Comparison of ENCODE assay signal across 23 cellular contexts in genomic region chr4:108725457-108725856, GRCh38. TPM values are rescaled to one million over a fixed set of nuclear protein-coding genes. Genes with fewer than 3 reads are reported as not detected.
DNase-seq lines count a peak whose midpoint lies in the region; ATAC-seq, FAIRE-seq and TF ChIP-seq lines count a peak whose summit lies in the region.
"Had no signal": no experiment of that assay in that cellular context is flagged by ENCODE, and none has a peak within 500 bp of the region (broad histone marks: within the 10 kb centered on the region; RNA-seq: fewer than 3 reads in every experiment).

No MANE protein-coding gene starts in this region.

- H3K9me3 ChIP-seq in HepG2 (ENCODE audit: low read length) (peaks cover 31% of the 10 kb centered on the region), right lobe of liver (peaks cover 0 to 6% (median 0%) of the 10 kb centered on the region in 4 donors), endodermal cell (ENCODE audit: control insufficient read depth, low read length) (peaks cover 63% of the 10 kb centered on the region), neuronal stem cell (replicated peaks in 1 of 2; ENCODE audit: control insufficient read depth in 2 of 2, insufficient read depth in 1 of 2, low read depth in 1 of 2, low read length in 2 of 2) (no peaks in the 10 kb centered on the region)

- H3K36me3 ChIP-seq in HepG2 (replicated peaks in 1 of 2; ENCODE audit: control insufficient read depth in 1 of 2, insufficient read depth in 2 of 2, low read length in 2 of 2) (no peaks in the 10 kb centered on the region), right lobe of liver (no peaks in the 10 kb centered on the region), endodermal cell (ENCODE audit: control insufficient read depth, insufficient read depth, low read length) (no peaks in the 10 kb centered on the region), neuronal stem cell (replicated peaks in 1 of 2; ENCODE audit: control insufficient read depth in 2 of 2, insufficient read depth in 2 of 2, low read length in 2 of 2) (no peaks in the 10 kb centered on the region)
- H3K36me3 ChIP-seq: BLaER1 treated with 17β-estradiol and CSF1 and Interleukin-3, amounts not matched to agents 10 nM and 100 nM had no signal

- BruUV-seq in HepG2 (replicated peaks; lab: Mats Ljungman, UMichigan) = no TSS peak

- CTCF ChIA-PET in HepG2 (lab: Yijun Ruan, JAX; ENCODE audit: low intra/inter-chr PET ratio, low total read pairs) = no interaction called here

- H2AFZ ChIP-seq in HepG2 (ENCODE audit: low read length) (no peak overlapping the region), neuronal stem cell (ENCODE audit: low read length) (no peak overlapping the region)

- H3K4me1 ChIP-seq in HepG2 (ENCODE audit: insufficient read depth, low read length) = peaks cover 8% of the 10 kb centered on the region
- H3K4me1 ChIP-seq in right lobe of liver = peaks cover 0 to 6% (median 0%) of the 10 kb centered on the region in 4 donors
- no peaks in the 10 kb centered on the region for H3K4me1 ChIP-seq in endodermal cell (ENCODE audit: control insufficient read depth, insufficient read depth, low read length)
- H3K4me1 ChIP-seq in neuronal stem cell (ENCODE audit: control insufficient read depth in 2 of 2, insufficient read depth in 1 of 2, low read depth in 1 of 2, low read length in 2 of 2) = no peaks in the 10 kb centered on the region
- H3K4me1 ChIP-seq: BLaER1 treated with 17β-estradiol and CSF1 and Interleukin-3, amounts not matched to agents 10 nM and 100 nM had no signal

- no peak for TF ChIP-seq CTCF in HepG2 (CRISPR knock-in tag; IDR thresholded peaks at IDR 0.05)
- TF ChIP-seq CTCF in right lobe of liver (IDR thresholded peaks at IDR 0.05) = no peak
- TF ChIP-seq CTCF in endodermal cell (conservative IDR thresholded peaks at IDR 0.05) = no peak

- no peaks in the 10 kb centered on the region for H3K27me3 Mint-ChIP-seq in endodermal cell (ENCODE audit: insufficient read depth)

- peaks cover 5% of the 10 kb centered on the region for H3K36me3 Mint-ChIP-seq in endodermal cell (ENCODE audit: low read depth)

- no peak for FAIRE-seq in HepG2 (lab: Jason Lieb, UNC)
- no peak for FAIRE-seq in urothelium cell line (lab: Jason Lieb, UNC)
- FAIRE-seq: A204.1, H54 had no signal

- no peaks in the 10 kb centered on the region for H3K79me2 ChIP-seq in HepG2 (ENCODE audit: insufficient read depth, low read length)

- ATAC-seq in HepG2 = no peak
- no peak for ATAC-seq in right lobe of liver
- no peak for ATAC-seq in HG03045 (IDR thresholded peaks at IDR 0.05; ENCODE audit: unreplicated experiment)
- no peak for ATAC-seq in Right ventricle myocardium superior (ENCODE audit: poor library complexity)
- ATAC-seq: CD8-positive, alpha-beta T cell had no signal

- H4K91ac ChIP-seq in neuronal stem cell (ENCODE audit: low read depth, low read length, poor library complexity) = no peak overlapping the region

- H3K9ac ChIP-seq in HepG2 (ENCODE audit: insufficient read depth, low read depth, low read length) = no peak overlapping the region
- no peak overlapping the region for H3K9ac ChIP-seq in endodermal cell (ENCODE audit: extremely low read depth, low read length, poor library complexity, severe bottlenecking)
- H3K9ac ChIP-seq in neuronal stem cell (ENCODE audit: low read depth, low read length, poor library complexity) = no peak overlapping the region
- H3K9ac ChIP-seq: BLaER1 treated with 17β-estradiol and CSF1 and Interleukin-3, amounts not matched to agents 10 nM and 100 nM had no signal

- no peak overlapping the region for H3K27ac ChIP-seq in HepG2 (ENCODE audit: extremely low read length, insufficient read depth, low read length)
- no peak overlapping the region for H3K27ac ChIP-seq in right lobe of liver
- no peak overlapping the region for H3K27ac ChIP-seq in endodermal cell (ENCODE audit: low read depth, low read length)
- H3K27ac ChIP-seq in neuronal stem cell (replicated peaks; ENCODE audit: low read length) = no peak overlapping the region
- H3K27ac ChIP-seq: BLaER1 treated with 17β-estradiol and CSF1 and Interleukin-3, amounts not matched to agents 10 nM and 100 nM had no signal

- TF ChIP-seq RAD21 in HepG2 (CRISPR knock-in tag; IDR thresholded peaks at IDR 0.05) = no peak

- 9% methylated on average over 1 of the region's 1 CpG for WGBS in HepG2 (ENCODE audit: low lambda C conversion rate)
- 44% methylated on average over 1 of the region's 1 CpG for WGBS in right lobe of liver (ENCODE audit: insufficient coverage, low coverage, low lambda C conversion rate, missing lambda C conversion rate)
- 71% methylated on average over 1 of the region's 1 CpG; no CpG with 5 or more reads in 1 of the 2 experiments for WGBS in endodermal cell (ENCODE audit: insufficient coverage in 1 of 2, insufficient read length in 1 of 2), 2 experiments
- WGBS in neuronal stem cell (ENCODE audit: extremely low coverage in 2 of 2, insufficient read length in 2 of 2, insufficient replicate concordance in 1 of 2), 2 donors = no CpG with 5 or more reads among the region's 1 CpG

- H3K4me3 ChIP-seq in HepG2 (replicated peaks in 1 of 3; ENCODE audit: insufficient read depth in 1 of 3, low read depth in 2 of 3, low read length in 3 of 3) = no peak overlapping the region
- H3K4me3 ChIP-seq in right lobe of liver = no peak overlapping the region
- H3K4me3 ChIP-seq in endodermal cell (ENCODE audit: low read length) = peak overlapping the region; percentile 41
- no peak overlapping the region for H3K4me3 ChIP-seq in neuronal stem cell (ENCODE audit: low read length in 2 of 2)
- H3K4me3 ChIP-seq: BLaER1 treated with 17β-estradiol and CSF1 and Interleukin-3, amounts not matched to agents 10 nM and 100 nM had no signal

- no peak overlapping the region for H2BK5ac ChIP-seq in neuronal stem cell (ENCODE audit: low read length)

- H3K9me3 Mint-ChIP-seq in endodermal cell = peaks cover 73% of the 10 kb centered on the region

- no peak overlapping the region for H3K23ac ChIP-seq in neuronal stem cell (ENCODE audit: low read depth, low read length, poor library complexity)

- no peak overlapping the region for H3K27ac Mint-ChIP-seq in endodermal cell
- H3K27ac Mint-ChIP-seq: CD8-positive, alpha-beta T cell; T-helper 1 cell treated with Interleukin-12 subunit alpha and Interleukin-12 subunit beta and Interleukin-4 antibody, amounts not matched to agents 30 μg/mL and 1 μg/mL, for 36 hours had no signal

- H3K4ac ChIP-seq in neuronal stem cell (ENCODE audit: low read length) = no peak overlapping the region

- TF ChIP-seq EP300 in HepG2 (IDR thresholded peaks at IDR 0.05; ENCODE audit: low read depth in 2 of 2, low read length in 2 of 2) (no peak), HepG2 (CRISPR knock-in tag; IDR thresholded peaks at IDR 0.05; ENCODE audit: borderline replicate concordance) (no peak)

- H3K18ac ChIP-seq in neuronal stem cell (ENCODE audit: low read length) = no peak overlapping the region

- in situ Hi-C loops in HepG2 (cut with HindIII; ENCODE audit: extremely low pct_ligation_motif_present, low pct_unique_long_range_greater_than_20kb) = no loop called here

- no peak for TF ChIP-seq POLR2A in HepG2 (IDR thresholded peaks at IDR 0.05; ENCODE audit: insufficient read depth in 1 of 2, low read depth in 2 of 2, low read length in 2 of 2)
- no peak for TF ChIP-seq POLR2A in right lobe of liver (IDR thresholded peaks at IDR 0.05)

- no peak overlapping the region for H2BK15ac ChIP-seq in neuronal stem cell (ENCODE audit: low read length)

- no peak overlapping the region for H4K8ac ChIP-seq in neuronal stem cell (ENCODE audit: low read depth, low read length)

- no peak overlapping the region for H2AK5ac ChIP-seq in neuronal stem cell (ENCODE audit: low read depth, low read length)

- no peaks in the 10 kb centered on the region for H4K20me1 ChIP-seq in HepG2 (ENCODE audit: insufficient read depth, low read length)
- H4K20me1 ChIP-seq: BLaER1 treated with 17β-estradiol and CSF1 and Interleukin-3, amounts not matched to agents 10 nM and 100 nM had no signal

- H3K79me1 ChIP-seq in neuronal stem cell (ENCODE audit: low read depth, low read length) = no peaks in the 10 kb centered on the region

- intact Hi-C loops in HepG2 (cut with micrococcal nuclease; ENCODE audit: unreplicated experiment) (no loop called here), right lobe of liver (cut with DNase I) (no loop called here), Right ventricle myocardium superior (cut with DNase I) (no loop called here)

- POLR2A ChIA-PET in HepG2 (lab: Yijun Ruan, JAX) = no interaction called here

- H3K4me3 Mint-ChIP-seq in endodermal cell = no peak overlapping the region
- H3K4me3 Mint-ChIP-seq: CD8-positive, alpha-beta T cell; T-helper 1 cell treated with Interleukin-12 subunit alpha and Interleukin-12 subunit beta and Interleukin-4 antibody, amounts not matched to agents 30 μg/mL and 1 μg/mL, for 36 hours had no signal

- H2BK120ac ChIP-seq in neuronal stem cell (ENCODE audit: low read depth, low read length) = no peak overlapping the region

- DNase-seq in HepG2 (ENCODE audit: low spot score) (no peak), right lobe of liver (no peak), NCI-H226 (peak; percentile 10), endodermal cell (no peak), neuronal stem cell (ENCODE audit: low spot score) (peak; percentile 8), Right ventricle myocardium superior (no peak), urothelium cell line (ENCODE audit: low spot score) (no peak)
- DNase-seq: Calu3; CD8-positive, alpha-beta T cell; DMS79 treated with DMSO at 0.1 percent for 48 hours; NCI-H1105; NCI-H2081; NCI-H2171 treated with DMSO at 0.1 percent for 48 hours; NK-92 treated with Interleukin-12 subunit alpha and Interleukin-12 subunit beta, amount 100 ng/mL, for 24 hours; RPMI8226; SIG-M5 had no signal

- no peaks in the 10 kb centered on the region for H3K27me3 ChIP-seq in HepG2 (ENCODE audit: control insufficient read depth in 1 of 2, insufficient read depth in 2 of 2, low read length in 2 of 2)
- no peaks in the 10 kb centered on the region for H3K27me3 ChIP-seq in right lobe of liver
- H3K27me3 ChIP-seq in endodermal cell (ENCODE audit: control insufficient read depth, insufficient read depth, low read length, poor library complexity, severe bottlenecking) = no peaks in the 10 kb centered on the region
- H3K27me3 ChIP-seq in neuronal stem cell (ENCODE audit: control insufficient read depth in 3 of 3, insufficient read depth in 3 of 3, low read depth in 1 of 3, low read length in 3 of 3) = no peaks in the 10 kb centered on the region
- H3K27me3 ChIP-seq: BLaER1 treated with 17β-estradiol and CSF1 and Interleukin-3, amounts not matched to agents 10 nM and 100 nM had no signal

- H3K4me2 ChIP-seq in HepG2 (ENCODE audit: low read depth, low read length) (no peak overlapping the region), neuronal stem cell (ENCODE audit: insufficient read depth, low read length, poor library complexity, severe bottlenecking) (no peak overlapping the region)
- H3K4me2 ChIP-seq: BLaER1 treated with 17β-estradiol and CSF1 and Interleukin-3, amounts not matched to agents 10 nM and 100 nM had no signal

- no peak overlapping the region for H3K14ac ChIP-seq in neuronal stem cell (ENCODE audit: low read length)

- H3K4me1 Mint-ChIP-seq in endodermal cell = no peaks in the 10 kb centered on the region

- H2BK12ac ChIP-seq in neuronal stem cell (ENCODE audit: low read length) = no peak overlapping the region

RNA-seq across cellular contexts. Expression of gene ETNPPL, which starts 37.4 kb away (rescaled TPM):
- total RNA-seq in HepG2 (2016; rRNA removed; fragmentation: Illumina TruSeq; extraction: Trizol) (6.0 and 10.2 TPM in 2 replicates), right lobe of liver (100 to 1,000 TPM in 1 of 6 experiments, 10 to 100 TPM in 5; 15.7 to 125 (median 22.5) TPM), endodermal cell (10 to 100 TPM in 1 of 2 donors, 1 to 10 TPM in 1; 9.6 to 13.2 TPM), Right ventricle myocardium superior (14.5 TPM)
- 3.0 and 4.4 TPM in 2 replicates for total RNA-seq in HepG2 (2016; cell fraction: cytosol; rRNA removed; fragmentation: Illumina TruSeq; extraction: Trizol; ENCODE audit: low read depth)
- total RNA-seq in HepG2 (2016; cell fraction: insoluble cytoplasmic fraction; rRNA removed; fragmentation: Illumina TruSeq; extraction: Trizol) = 7.5 and 9.8 TPM in 2 replicates
- total RNA-seq in HepG2 (2016; cell fraction: membrane; rRNA removed; fragmentation: Illumina TruSeq; extraction: Trizol) = 5.9 and 6.0 TPM in 2 replicates
- total RNA-seq in HepG2 (2016; cell fraction: nucleus; rRNA removed; fragmentation: Illumina TruSeq; extraction: Trizol) = 5.5 and 6.7 TPM in 2 replicates
- 0.86 and 1.4 TPM in 2 replicates for polyA plus RNA-seq in HepG2 (2011; rRNA removed)
- 0.40 and 0.90 TPM in 2 replicates for polyA plus RNA-seq in HepG2 (2011; cell fraction: cytosol; rRNA removed)
- 0.51 and 1.2 TPM in 2 replicates for polyA plus RNA-seq in HepG2 (2011; cell fraction: nucleus; rRNA removed)
- 0.34 and 0.75 TPM in 2 replicates for polyA plus RNA-seq in HepG2 (2012)
- polyA plus RNA-seq in HepG2 (2016; cell fraction: cytosol; fragmentation: Illumina TruSeq; extraction: Trizol; ENCODE audit: low read depth) = 1.9 and 2.0 TPM in 2 replicates
- polyA plus RNA-seq in HepG2 (2016; cell fraction: insoluble cytoplasmic fraction; fragmentation: Illumina TruSeq; extraction: Trizol; ENCODE audit: low read depth) = 8.9 and 10.3 TPM in 2 replicates
- polyA plus RNA-seq in HepG2 (2016; cell fraction: membrane; fragmentation: Illumina TruSeq; extraction: Trizol; ENCODE audit: low read depth) = 3.3 and 4.1 TPM in 2 replicates
- polyA plus RNA-seq in HepG2 (2016; cell fraction: nucleus; fragmentation: Illumina TruSeq; extraction: Trizol; ENCODE audit: insufficient read depth, low read depth) = 5.1 and 6.3 TPM in 2 replicates
- polyA minus RNA-seq in HepG2 (2011; rRNA and poly(A)+ RNA removed; ENCODE audit: low replicate concordance) = 1.4 and 2.0 TPM in 2 replicates
- 1.5 TPM in 1 of 2 replicates, not detected in the other for polyA minus RNA-seq in HepG2 (2011; cell fraction: cytosol; rRNA and poly(A)+ RNA removed)
- polyA minus RNA-seq in HepG2 (2011; cell fraction: nucleus; rRNA and poly(A)+ RNA removed) = 2.2 and 3.7 TPM in 2 replicates
- 1.0 TPM for polyA plus RNA-seq in endodermal cell (2013, experiment 1 of 2)
- 1.4 TPM for polyA plus RNA-seq in endodermal cell (2013, experiment 2 of 2)
- polyA plus RNA-seq in neuronal stem cell (2013, experiment 1 of 2) = 0.20 TPM
- 0.29 TPM for polyA plus RNA-seq in neuronal stem cell (2013, experiment 2 of 2)
- total RNA-seq: CD8-positive, alpha-beta T cell; G401; NCI-H460 had no signal

Comparison
In these comparisons a context has a peak if more than half of its experiments do, and no peak if none do; other contexts are left out.
1. DNase-seq: peak in NCI-H226 (single experiment) and neuronal stem cell (single experiment); none in HepG2 (single experiment), right lobe of liver (0 of 3), endodermal cell (single experiment), Right ventricle myocardium superior (single experiment) and urothelium cell line (single experiment).